In genomic region chr2:219651656-219652055, GRCh38 we compare ENCODE assay signal across 7 cellular contexts. TPM values are rescaled to one million over a fixed set of nuclear protein-coding genes. Genes with fewer than 3 reads are reported as not detected.
"Had no signal": no experiment of that assay in that cellular context is flagged by ENCODE, and none has a peak within 500 bp of the region (broad histone marks: within the 10 kb centered on the region; RNA-seq: fewer than 3 reads in every experiment).

No MANE protein-coding gene starts in this region.

RNA-seq across cellular contexts. Expression of gene SLC4A3, which starts 24.2 kb away (rescaled TPM):
- total RNA-seq: activated CD4-positive, alpha-beta memory T cell treated with anti-CD3 and anti-CD28 coated beads, Interleukin-2, amount 10 ng/mL, durations not matched to agents 7 days and 5 days; activated CD4-positive, alpha-beta T cell treated with anti-CD3 and anti-CD28 coated beads, Interleukin-2, amount 10 ng/mL, durations not matched to agents 7 days and 5 days; activated CD8-positive, alpha-beta memory T cell treated with anti-CD3 and anti-CD28 coated beads, Interleukin-2, amount 10 ng/mL, durations not matched to agents 7 days and 5 days; activated CD8-positive, alpha-beta T cell treated with anti-CD3 and anti-CD28 coated beads, Interleukin-2, amount 10 ng/mL, durations not matched to agents 7 days and 5 days; activated naive CD8-positive, alpha-beta T cell treated with anti-CD3 and anti-CD28 coated beads, Interleukin-2, amount 10 ng/mL, durations not matched to agents 7 days and 5 days; T-helper 1 cell treated with Interleukin-12 subunit alpha and Interleukin-12 subunit beta and Interleukin-4 antibody, amounts not matched to agents 30 ng/mL and 1 ng/mL, for 36 hours; T-helper 2 cell treated with Interferon-gamma antibody and Interleukin-4, amounts not matched to agents 100 ng/mL and 5 ng/mL, for 36 hours had no signal
